ENCODE assay signal across 12 cellular contexts in the genomic region with DNA sequence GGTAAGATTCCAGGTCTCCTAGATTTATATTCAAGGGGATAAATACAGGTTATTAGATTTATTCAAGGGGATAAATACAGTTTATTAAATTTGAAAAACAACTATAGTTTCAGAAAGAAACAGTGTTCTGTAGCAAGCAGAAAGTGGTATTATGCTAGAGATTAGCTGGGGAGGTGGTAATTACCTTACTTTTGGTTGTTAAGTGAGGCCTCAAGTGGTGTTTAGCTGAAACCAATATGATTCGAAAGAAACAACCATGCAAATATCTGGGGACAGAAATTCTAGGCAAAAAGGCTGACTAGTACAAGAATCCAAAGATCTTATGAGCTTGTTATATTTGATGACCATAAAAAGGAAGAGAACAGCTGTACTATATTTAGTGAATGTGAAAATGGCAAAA.
DNase-seq lines count a peak whose midpoint lies in the region; ATAC-seq lines count a peak whose summit lies in the region.
"Had no signal": no experiment of that assay in that cellular context is flagged by ENCODE, and none has a peak within 500 bp of the region (broad histone marks: within the 10 kb centered on the region; RNA-seq: fewer than 3 reads in every experiment).

No MANE protein-coding gene starts in this region.

- ATAC-seq in HG02884 (IDR thresholded peaks at IDR 0.05; ENCODE audit: unreplicated experiment), result peak; percentile 62
- ATAC-seq: CD8-positive, alpha-beta T cell had no signal

- DNase-seq in NCI-H1105 treated with DMSO at 0.1 percent for 48 hours (lab: John Stamatoyannopoulos, UW), result peak; percentile 43
- no peak for DNase-seq in NCI-H1105 (lab: John Stamatoyannopoulos, UW)
- DNase-seq in activated T-cell treated with anti-CD3 and anti-CD28 coated beads, Interleukin-2, amount 50 U/mL, for 48 hours, result no peak
- no peak for DNase-seq in activated CD4-positive, alpha-beta T cell treated with anti-CD3 and anti-CD28 coated beads for 4 hours
- DNase-seq: AML-193; Caco-2; Calu3; CD4-positive, alpha-beta T cell; CD8-positive, alpha-beta T cell; DMS79 treated with DMSO at 0.1 percent for 48 hours; GF-D8 had no signal
